ENCODE assay signal across 8 cellular contexts in the genomic region with DNA sequence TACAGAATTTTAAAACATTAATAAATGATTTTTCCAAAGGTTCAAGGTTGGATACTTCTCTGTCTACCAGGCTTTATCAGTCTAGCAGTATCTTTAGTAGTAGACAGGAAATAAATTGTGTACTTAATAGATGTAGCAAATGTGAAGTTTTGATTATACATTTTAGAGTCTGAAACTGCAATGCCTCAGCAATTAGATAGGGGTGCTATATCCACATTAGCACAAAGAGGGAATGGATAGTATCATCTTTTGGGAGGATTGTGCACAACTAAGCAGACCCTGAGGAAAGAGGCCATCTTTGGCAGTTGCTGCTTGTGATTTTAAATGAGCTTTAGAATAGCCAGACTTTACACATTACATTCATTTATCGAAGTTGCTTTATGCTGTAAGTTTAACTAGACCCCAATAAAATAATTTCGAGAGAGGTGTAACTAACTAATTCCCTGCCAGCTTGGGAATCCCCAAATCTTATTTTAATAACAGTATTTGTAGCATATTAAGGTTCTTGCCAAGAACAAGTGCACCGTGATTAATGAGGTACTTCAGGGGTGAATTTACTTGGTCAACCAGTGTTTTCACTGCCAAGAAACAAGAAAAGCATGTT. TPM values are rescaled to one million over a fixed set of nuclear protein-coding genes. Genes with fewer than 3 reads are reported as not detected.
DNase-seq lines count a peak whose midpoint lies in the region; ATAC-seq and TF ChIP-seq lines count a peak whose summit lies in the region.

No MANE protein-coding gene starts in this region.

- in situ Hi-C loops in transverse colon (cut with MboI; ENCODE audit: low pct_ligation_motif_present in 1 of 4, low pct_unique_long_range_greater_than_20kb in 1 of 4, low sequenced_read_pairs in 3 of 4), result loop anchor here in 3 of 4 donors (25.0 kb wide), 2 partner anchors 488 to 513 kb away; no protein-coding TSS in a partner anchor

- RAD21 ChIA-PET in HCT116 (lab: Charles Lee; ENCODE audit: low non-redundant PET in 1 of 2, low total read pairs in 2 of 2, uncharacterized antibody in 2 of 2, unreplicated experiment in 2 of 2), result no interaction called here

- BruUV-seq in HCT116 (replicated peaks; lab: Mats Ljungman, UMichigan), result no TSS peak

- intact Hi-C loops in HCT116 (cut with micrococcal nuclease) (loop anchor here (1.0 kb wide), 1 partner anchor 506 kb away; no protein-coding TSS in a partner anchor), transverse colon (cut with DNase I; ENCODE audit: low total_unique reads) (no loop called here)

- no peak overlapping the region for H2AFZ ChIP-seq in HCT116 (ENCODE audit: low read depth, low read length, poor library complexity, severe bottlenecking)

- DNase-seq in CD1c-positive myeloid dendritic cell (ENCODE audit: extremely low spot score), result peak; percentile 27
- DNase-seq in HCT116 (ENCODE audit: low read depth, low spot score), result no peak
- DNase-seq in RWPE1 (ENCODE audit: low spot score), result peak; percentile 41
- peak; percentile 46 for DNase-seq in fibroblast of pulmonary artery (ENCODE audit: low read depth)
- no peak for DNase-seq in transverse colon
- DNase-seq in NCI-H774 (lab: John Stamatoyannopoulos, UW), result no peak
- DNase-seq in retina, result no peak
- DNase-seq in activated gamma-delta T cell (lab: John Stamatoyannopoulos, UW), result no peak

- no peak overlapping the region for H3K4me2 ChIP-seq in HCT116 (ENCODE audit: low read length)

- no peak for TF ChIP-seq EP300 in transverse colon (IDR thresholded peaks at IDR 0.05; ENCODE audit: low read depth)

- H4K20me1 ChIP-seq in HCT116 (ENCODE audit: insufficient read depth), result no peaks in the 10 kb centered on the region

- peak; percentile 63; the same call in 1 of the 2 replicates for ATAC-seq in HCT116

- CTCF ChIA-PET in HCT116 (lab: Charles Lee) (interaction anchor here (1.0 to 1.3 kb wide), 3 partner anchors 8 to 505 kb away, joined by 3 to 8 read pairs (median 8); no protein-coding TSS in a partner anchor), RWPE1 (lab: Yijun Ruan, JAX) (interaction anchor here (0.8 kb wide), 1 partner anchor 111 kb away, joined by 3 read pairs; no protein-coding TSS in a partner anchor)

- H3K36me3 ChIP-seq in HCT116 (ENCODE audit: control insufficient read depth in 1 of 2, insufficient read depth in 2 of 2, low read length in 2 of 2) (no peaks in the 10 kb centered on the region), transverse colon (no peaks in the 10 kb centered on the region)

- H3K27ac ChIP-seq in HCT116 (ENCODE audit: low read depth, low read length) (no peak overlapping the region), RWPE1 (no peak overlapping the region), transverse colon (no peak overlapping the region)

- no peak for TF ChIP-seq POLR2A in HCT116 (IDR thresholded peaks at IDR 0.05; ENCODE audit: borderline replicate concordance, extremely low read depth, insufficient read depth, insufficient read length)
- no peak for TF ChIP-seq POLR2A in transverse colon (IDR thresholded peaks at IDR 0.05)

- H3K4me3 ChIP-seq in HCT116 (replicated peaks in 1 of 2; ENCODE audit: low read depth in 1 of 2, low read length in 2 of 2) (no peak overlapping the region), fibroblast of pulmonary artery (replicated peaks; ENCODE audit: low read depth, low read length) (no peak overlapping the region), transverse colon (no peak overlapping the region)

- H3K4me1 ChIP-seq in HCT116 (ENCODE audit: control insufficient read depth in 1 of 2, insufficient read depth in 2 of 2, low read length in 2 of 2) (no peaks in the 10 kb centered on the region), transverse colon (peaks cover 2 to 32% (median 20%) of the 10 kb centered on the region in 4 donors)

- H3K9ac ChIP-seq in HCT116 (ENCODE audit: low read length), result no peak overlapping the region

- H3K27me3 ChIP-seq in HCT116 (ENCODE audit: insufficient read depth, low read length) (peaks cover 12% of the 10 kb centered on the region; the same call in 1 of the 2 replicates), transverse colon (peaks cover 58% of the 10 kb centered on the region)

- peak in 2 of 3 experiments; percentile 71; a peak in 4 of 6 replicates for TF ChIP-seq CTCF in HCT116 (IDR thresholded peaks at IDR 0.05 in 2 of 3, conservative IDR thresholded peaks at IDR 0.05 in 1 of 3; ENCODE audit: borderline replicate concordance in 1 of 3, insufficient read depth in 1 of 3, low read depth in 2 of 3, low read length in 2 of 3)
- peak; percentile 72 for TF ChIP-seq CTCF in RWPE1 (conservative IDR thresholded peaks at IDR 0.05; ENCODE audit: low read depth)
- peak; percentile 86 for TF ChIP-seq CTCF in fibroblast of pulmonary artery (IDR thresholded peaks at IDR 0.05; ENCODE audit: low read length, missing control alignments)
- peak in 4 of 5 experiments; percentile 19 to 43 (median 30) for TF ChIP-seq CTCF in transverse colon (IDR thresholded peaks at IDR 0.05)

- H3K9me2 ChIP-seq in HCT116 (ENCODE audit: insufficient read depth), result no peaks in the 10 kb centered on the region

- TF ChIP-seq RAD21 in HCT116 (IDR thresholded peaks at IDR 0.05; ENCODE audit: low read depth), result peak; percentile 23; the same call in 1 of the 2 replicates

- no peaks in the 10 kb centered on the region for H3K79me2 ChIP-seq in HCT116 (ENCODE audit: insufficient read depth, low read length)

- POLR2A ChIA-PET in HCT116 (lab: Charles Lee) (no interaction called here), RWPE1 (lab: Yijun Ruan, JAX; ENCODE audit: low non-redundant PET) (no interaction called here)

- WGBS in transverse colon (ENCODE audit: low coverage in 1 of 2), 2 donors, result 76 to 82% methylated on average over 3 of the region's 3 CpGs

- H3K9me3 ChIP-seq in HCT116 (ENCODE audit: control insufficient read depth in 1 of 2, insufficient read depth in 1 of 2, low read depth in 1 of 2, low read length in 2 of 2) (no peaks in the 10 kb centered on the region), transverse colon (no peaks in the 10 kb centered on the region)

TF ChIP-seq in HCT116, 20 proteins besides CTCF, POLR2A, EP300 and RAD21 (continues in another document):
- no peak for TF ChIP-seq CEBPB (IDR thresholded peaks at IDR 0.05; ENCODE audit: low read depth)
- no peak for TF ChIP-seq TCF7L2 (IDR thresholded peaks at IDR 0.05; ENCODE audit: borderline replicate concordance, extremely low read depth, insufficient read depth, insufficient read length)
- TF ChIP-seq EGR1 (IDR thresholded peaks at IDR 0.05; ENCODE audit: low read depth), result no peak
- TF ChIP-seq EZH2phosphoT487 (IDR thresholded peaks at IDR 0.05; ENCODE audit: borderline replicate concordance), result no peak
- TF ChIP-seq, protein P1, sequence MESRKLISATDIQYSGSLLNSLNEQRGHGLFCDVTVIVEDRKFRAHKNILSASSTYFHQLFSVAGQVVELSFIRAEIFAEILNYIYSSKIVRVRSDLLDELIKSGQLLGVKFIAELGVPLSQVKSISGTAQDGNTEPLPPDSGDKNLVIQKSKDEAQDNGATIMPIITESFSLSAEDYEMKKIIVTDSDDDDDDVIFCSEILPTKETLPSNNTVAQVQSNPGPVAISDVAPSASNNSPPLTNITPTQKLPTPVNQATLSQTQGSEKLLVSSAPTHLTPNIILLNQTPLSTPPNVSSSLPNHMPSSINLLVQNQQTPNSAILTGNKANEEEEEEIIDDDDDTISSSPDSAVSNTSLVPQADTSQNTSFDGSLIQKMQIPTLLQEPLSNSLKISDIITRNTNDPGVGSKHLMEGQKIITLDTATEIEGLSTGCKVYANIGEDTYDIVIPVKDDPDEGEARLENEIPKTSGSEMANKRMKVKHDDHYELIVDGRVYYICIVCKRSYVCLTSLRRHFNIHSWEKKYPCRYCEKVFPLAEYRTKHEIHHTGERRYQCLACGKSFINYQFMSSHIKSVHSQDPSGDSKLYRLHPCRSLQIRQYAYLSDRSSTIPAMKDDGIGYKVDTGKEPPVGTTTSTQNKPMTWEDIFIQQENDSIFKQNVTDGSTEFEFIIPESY (IDR thresholded peaks at IDR 0.05; ENCODE audit: extremely low read depth, insufficient replicate concordance, low read length), result no peak
- TF ChIP-seq ATF3 (IDR thresholded peaks at IDR 0.05), result no peak
- TF ChIP-seq POLR2AphosphoS5 (IDR thresholded peaks at IDR 0.05; ENCODE audit: low read depth, low read length), result no peak
- no peak for TF ChIP-seq MAX (IDR thresholded peaks at IDR 0.05)
- no peak for TF ChIP-seq FOSL1 (IDR thresholded peaks at IDR 0.05; ENCODE audit: low read depth)
- no peak for TF ChIP-seq REST (IDR thresholded peaks at IDR 0.05; ENCODE audit: low read depth)
- no peak for TF ChIP-seq CBX3 (IDR thresholded peaks at IDR 0.05; ENCODE audit: low read depth)

RNA-seq across cellular contexts. Expression of gene KCNQ5, which starts 2.8 kb away (rescaled TPM):
- total RNA-seq in HCT116 (2021; ENCODE audit: unreplicated experiment) (not detected), transverse colon (1 to 10 TPM in 1 of 4 donors, under 1 TPM in 2, not detected in 1; 0.14 to 1.2 (median 0.48) TPM)
- polyA plus RNA-seq in HCT116 (2012), result not detected in 2 replicates

Comparison
In these comparisons a context has a peak if more than half of its experiments do, and no peak if none do; other contexts are left out.
1. DNase-seq: peak in CD1c-positive myeloid dendritic cell (single experiment), RWPE1 (single experiment) and fibroblast of pulmonary artery (single experiment); none in HCT116 (single experiment), transverse colon (single experiment), NCI-H774 (single experiment), retina (single experiment) and activated gamma-delta T cell (single experiment).
2. CTCF ChIP-seq: peak in every context shown above with its lines; median percentile 86 in fibroblast of pulmonary artery; 72 in RWPE1; 71 in HCT116; 30 in transverse colon.